20 cellular contexts compared by ENCODE assay signal in the genomic region with DNA sequence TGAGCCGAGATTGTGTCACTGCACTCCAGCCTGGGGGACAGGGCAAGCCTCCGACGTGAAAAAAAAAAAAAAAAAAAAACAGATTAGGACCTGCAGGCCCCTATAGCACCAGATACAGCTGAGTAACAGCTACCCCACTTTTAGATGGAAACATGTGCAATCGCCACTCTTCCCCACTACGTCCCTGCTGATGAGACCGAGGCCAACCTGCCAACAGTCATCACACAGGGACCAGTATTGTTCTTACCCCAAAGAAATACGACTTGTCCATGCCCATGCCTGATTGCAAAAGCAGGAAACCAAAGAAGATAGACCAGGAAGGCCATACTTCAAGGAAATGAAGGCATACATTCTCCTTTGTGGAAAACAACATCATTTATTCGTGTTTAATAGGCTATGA. TPM values are rescaled to one million over a fixed set of nuclear protein-coding genes. Genes with fewer than 3 reads are reported as not detected.
DNase-seq lines count a peak whose midpoint lies in the region; ATAC-seq and TF ChIP-seq lines count a peak whose summit lies in the region.
"Had no signal": no experiment of that assay in that cellular context is flagged by ENCODE, and none has a peak within 500 bp of the region (broad histone marks: within the 10 kb centered on the region; RNA-seq: fewer than 3 reads in every experiment).

No MANE protein-coding gene starts in this region.

- H3K9me3 ChIP-seq in H9 (ENCODE audit: control insufficient read depth, low read depth, low read length): no peaks in the 10 kb centered on the region
- H3K9me3 ChIP-seq: BLaER1, esophagus squamous epithelium had no signal

- H2AFZ ChIP-seq in H9 (ENCODE audit: low read length): no peak overlapping the region

- H4K8ac ChIP-seq in H9 (replicated peaks; ENCODE audit: insufficient read length, low read depth, low read length): no peak overlapping the region

- no peak for ATAC-seq in stimulated activated effector memory CD8-positive, alpha-beta T cell treated with anti-CD3 and anti-CD28 coated beads, Interleukin-12 subunit alpha, Interleukin-12 subunit beta, amount 100 ng/mL, for 72 hours
- ATAC-seq: activated T-cell treated with anti-CD3 and anti-CD28 coated beads, Interleukin-2, amount 50 U/mL, for 72 hours had no signal

- no peaks in the 10 kb centered on the region for H3K27me3 ChIP-seq in H9 (ENCODE audit: insufficient read depth, low read length)
- H3K27me3 ChIP-seq: BLaER1, esophagus squamous epithelium had no signal

- peak overlapping the region; percentile 49 for H3K18ac ChIP-seq in H9 (ENCODE audit: insufficient read length, low read depth, low read length)

- H2BK120ac ChIP-seq in H9 (ENCODE audit: low read depth, low read length, poor library complexity, severe bottlenecking): no peak overlapping the region

- H3K9ac ChIP-seq in H9 (ENCODE audit: extremely low read depth, insufficient read length, low read length): no peak overlapping the region
- H3K9ac ChIP-seq: BLaER1 had no signal

- intact Hi-C loops in activated T-helper 2 cell treated with anti-CD3 and anti-CD28 coated beads, Interferon-gamma antibody, Interleukin-2, Interleukin-4, amounts not matched to agents 10 μg/mL and 5 μg/mL and 100 μg/mL, durations not matched to agents 14 hours and 24 hours and 36 hours (cut with micrococcal nuclease): no loop called here

- no peak overlapping the region for H2AK5ac ChIP-seq in H9 (ENCODE audit: insufficient read length, low read length)

- H3K23ac ChIP-seq in H9 (ENCODE audit: insufficient read length, low read depth, low read length): no peak overlapping the region

- H4K91ac ChIP-seq in H9 (ENCODE audit: insufficient read length, low read depth, low read length): no peak overlapping the region

- H3K27ac ChIP-seq in H9 (ENCODE audit: insufficient read length, low read depth, low read length): no peak overlapping the region
- H3K27ac ChIP-seq: BLaER1 had no signal

- no peak overlapping the region for H3K14ac ChIP-seq in H9 (ENCODE audit: insufficient read depth, low read length)

- no peaks in the 10 kb centered on the region for H3K9me3 Mint-ChIP-seq in H9
- H3K9me3 Mint-ChIP-seq in activated T-helper 2 cell treated with anti-CD3 and anti-CD28 coated beads, Interferon-gamma antibody, Interleukin-2, Interleukin-4, amounts not matched to agents 10 μg/mL and 5 μg/mL and 100 μg/mL, durations not matched to agents 14 hours and 24 hours and 36 hours: no peaks in the 10 kb centered on the region
- H3K9me3 Mint-ChIP-seq in immature natural killer cell: no peaks in the 10 kb centered on the region
- H3K9me3 Mint-ChIP-seq in stimulated activated effector memory CD8-positive, alpha-beta T cell treated with anti-CD3 and anti-CD28 coated beads, Interleukin-12 subunit alpha, Interleukin-12 subunit beta, amount 100 ng/mL, for 72 hours: no peaks in the 10 kb centered on the region
- H3K9me3 Mint-ChIP-seq: activated T-cell treated with anti-CD3 and anti-CD28 coated beads, Interleukin-2, amount 50 U/mL, for 72 hours; neural crest cell had no signal

- no peak overlapping the region for H3K56ac ChIP-seq in H9 (ENCODE audit: insufficient read length, low read depth, low read length)

- H3K27me3 Mint-ChIP-seq in H9 (ENCODE audit: low read depth) (no peaks in the 10 kb centered on the region; the same call in 1 of the 2 replicates), immature natural killer cell (ENCODE audit: low read depth in 3 of 3) (peaks cover 0 to 2% (median 2%) of the 10 kb centered on the region in 3 donors)
- no peaks in the 10 kb centered on the region for H3K27me3 Mint-ChIP-seq in activated T-helper 2 cell treated with anti-CD3 and anti-CD28 coated beads, Interferon-gamma antibody, Interleukin-2, Interleukin-4, amounts not matched to agents 10 μg/mL and 5 μg/mL and 100 μg/mL, durations not matched to agents 14 hours and 24 hours and 36 hours (ENCODE audit: low read depth)

- no peak overlapping the region for H2BK15ac ChIP-seq in H9 (ENCODE audit: low read depth, low read length)

- H3K4me3 Mint-ChIP-seq in H9 (no peak overlapping the region), immature natural killer cell (no peak overlapping the region)
- H3K4me3 Mint-ChIP-seq in activated T-helper 2 cell treated with anti-CD3 and anti-CD28 coated beads, Interferon-gamma antibody, Interleukin-2, Interleukin-4, amounts not matched to agents 10 μg/mL and 5 μg/mL and 100 μg/mL, durations not matched to agents 14 hours and 24 hours and 36 hours (ENCODE audit: low read depth): no peak overlapping the region
- H3K4me3 Mint-ChIP-seq in stimulated activated effector memory CD8-positive, alpha-beta T cell treated with anti-CD3 and anti-CD28 coated beads, Interleukin-12 subunit alpha, Interleukin-12 subunit beta, amount 100 ng/mL, for 72 hours: no peak overlapping the region
- H3K4me3 Mint-ChIP-seq: activated T-cell treated with anti-CD3 and anti-CD28 coated beads, Interleukin-2, amount 50 U/mL, for 72 hours; neural crest cell had no signal

- no peak overlapping the region for H2BK12ac ChIP-seq in H9 (ENCODE audit: insufficient read length, low read depth, low read length)

- no peak overlapping the region for H3K4me2 ChIP-seq in H9 (ENCODE audit: insufficient read depth, insufficient read length, low read length)
- H3K4me2 ChIP-seq: BLaER1 had no signal

- H2BK5ac ChIP-seq in H9 (ENCODE audit: insufficient read length, low read length): no peak overlapping the region

- H3K36me3 Mint-ChIP-seq in H9 (ENCODE audit: insufficient read depth in 1 of 3, low read depth in 3 of 3): peaks cover 25 to 73% (median 47%) of the 10 kb centered on the region in 3 experiments
- H3K36me3 Mint-ChIP-seq in activated T-helper 2 cell treated with anti-CD3 and anti-CD28 coated beads, Interferon-gamma antibody, Interleukin-2, Interleukin-4, amounts not matched to agents 10 μg/mL and 5 μg/mL and 100 μg/mL, durations not matched to agents 14 hours and 24 hours and 36 hours (ENCODE audit: low read depth): peaks cover 49% of the 10 kb centered on the region
- peaks cover 0 to 13% (median 4%) of the 10 kb centered on the region in 3 donors for H3K36me3 Mint-ChIP-seq in immature natural killer cell
- peaks cover 71% of the 10 kb centered on the region for H3K36me3 Mint-ChIP-seq in stimulated activated effector memory CD8-positive, alpha-beta T cell treated with anti-CD3 and anti-CD28 coated beads, Interleukin-12 subunit alpha, Interleukin-12 subunit beta, amount 100 ng/mL, for 72 hours

- no peak overlapping the region for H4K5ac ChIP-seq in H9 (ENCODE audit: insufficient read length, low read depth, low read length)

- H2BK20ac ChIP-seq in H9 (ENCODE audit: low read depth, low read length, poor library complexity, severe bottlenecking): no peak overlapping the region

- H3K23me2 ChIP-seq in H9 (ENCODE audit: insufficient read length, low read depth, low read length, poor library complexity, severe bottlenecking): no peaks in the 10 kb centered on the region

- H3K4me1 ChIP-seq in H9 (ENCODE audit: insufficient read depth, low read length): peaks cover 20% of the 10 kb centered on the region

- H3K79me2 ChIP-seq in H9 (ENCODE audit: insufficient read depth, low read length): peaks cover 44% of the 10 kb centered on the region; the same call in 1 of the 2 replicates

- WGBS in H9 (ENCODE audit: extremely low coverage, insufficient read length, low lambda C conversion rate): no CpG with 5 or more reads among the region's 8 CpGs

- H3K27ac Mint-ChIP-seq in H9 (peak overlapping the region; percentile 40 to 96 (median 53); a peak in 6 of 7 replicates), immature natural killer cell (peak overlapping the region in 5 of 6 donors; percentile 1 to 58 (median 32))
- peak overlapping the region; percentile 0 for H3K27ac Mint-ChIP-seq in activated T-helper 2 cell treated with anti-CD3 and anti-CD28 coated beads, Interferon-gamma antibody, Interleukin-2, Interleukin-4, amounts not matched to agents 10 μg/mL and 5 μg/mL and 100 μg/mL, durations not matched to agents 14 hours and 24 hours and 36 hours
- H3K27ac Mint-ChIP-seq in stimulated activated effector memory CD8-positive, alpha-beta T cell treated with anti-CD3 and anti-CD28 coated beads, Interleukin-12 subunit alpha, Interleukin-12 subunit beta, amount 100 ng/mL, for 72 hours: peak overlapping the region; percentile 69
- H3K27ac Mint-ChIP-seq: activated T-cell treated with anti-CD3 and anti-CD28 coated beads, Interleukin-2, amount 50 U/mL, for 72 hours had no signal

- DNase-seq in H9 (no peak), immature natural killer cell (no peak), SIG-M5 (lab: John Stamatoyannopoulos, UW) (no peak), NCI-H1092 (lab: John Stamatoyannopoulos, UW) (no peak), NCI-H1105 treated with DMSO at 0.1 percent for 48 hours (lab: John Stamatoyannopoulos, UW) (no peak)
- DNase-seq in activated T-helper 2 cell treated with anti-CD3 and anti-CD28 coated beads, Interferon-gamma antibody, Interleukin-2, Interleukin-4, amounts not matched to agents 10 μg/mL and 5 μg/mL and 100 μg/mL, durations not matched to agents 14 hours and 24 hours and 36 hours (ENCODE audit: low spot score): no peak
- DNase-seq in stimulated activated effector memory CD8-positive, alpha-beta T cell treated with anti-CD3 and anti-CD28 coated beads, Interleukin-12 subunit alpha, Interleukin-12 subunit beta, amount 100 ng/mL, for 72 hours (ENCODE audit: low spot score in 2 of 2): no peak
- DNase-seq: activated CD4-positive, alpha-beta T cell treated with anti-CD3 and anti-CD28 coated beads, Interleukin-2, amount 50 U/mL, for 1 hour; activated T-cell treated with anti-CD3 and anti-CD28 coated beads, Interleukin-2, amount 50 U/mL, for 72 hours; DMS79 treated with DMSO at 0.1 percent for 48 hours; esophagus squamous epithelium; hypothalamus; KG1; NCI-H1417; right cardiac atrium; SHP77 treated with DMSO at 0.1 percent for 48 hours; stimulated activated CD8-positive, alpha-beta memory T cell treated with anti-CD3 and anti-CD28 coated beads, Interleukin-4, amount 100 ng/mL, for 48 hours; T-helper 9 cell had no signal

- H3K4ac ChIP-seq in H9 (ENCODE audit: low read depth, low read length): no peak overlapping the region

- no peak overlapping the region for H3T11ph ChIP-seq in H9 (ENCODE audit: low read length)

- H4K20me1 ChIP-seq in H9 (ENCODE audit: control insufficient read depth, insufficient read depth, insufficient read length): no peaks in the 10 kb centered on the region

- H3K4me1 Mint-ChIP-seq in H9 (peaks cover 48 to 54% of the 10 kb centered on the region in 2 experiments), immature natural killer cell (peaks cover 31 to 43% of the 10 kb centered on the region in 2 donors)
- H3K4me1 Mint-ChIP-seq in activated T-helper 2 cell treated with anti-CD3 and anti-CD28 coated beads, Interferon-gamma antibody, Interleukin-2, Interleukin-4, amounts not matched to agents 10 μg/mL and 5 μg/mL and 100 μg/mL, durations not matched to agents 14 hours and 24 hours and 36 hours (ENCODE audit: low read depth): peaks cover 22% of the 10 kb centered on the region
- H3K4me1 Mint-ChIP-seq in stimulated activated effector memory CD8-positive, alpha-beta T cell treated with anti-CD3 and anti-CD28 coated beads, Interleukin-12 subunit alpha, Interleukin-12 subunit beta, amount 100 ng/mL, for 72 hours: peaks cover 44% of the 10 kb centered on the region

- H3K79me1 ChIP-seq in H9 (ENCODE audit: insufficient read depth, low read depth, low read length, poor library complexity, severe bottlenecking): peaks cover 20% of the 10 kb centered on the region

- TF ChIP-seq CTCF in H9 (conservative IDR thresholded peaks at IDR 0.05): no peak

RNA-seq across cellular contexts. Expression of a gene that starts 45.8 kb away (rescaled TPM):
- 158 and 162 TPM in 2 replicates for total RNA-seq in H9 (2021)
- 45.7 and 46.7 TPM in 2 replicates for total RNA-seq in activated T-helper 2 cell treated with anti-CD3 and anti-CD28 coated beads, Interferon-gamma antibody, Interleukin-2, Interleukin-4, amounts not matched to agents 10 μg/mL and 5 μg/mL and 100 μg/mL, durations not matched to agents 14 hours and 24 hours and 36 hours
- 10 to 100 TPM in 1 of 3 donors, 1 to 10 TPM in 2; 3.4 to 16.9 (median 5.1) TPM for polyA plus RNA-seq in immature natural killer cell

Comparison
In these comparisons a context has a peak if more than half of its experiments do, and no peak if none do; other contexts are left out.
1. H3K27ac Mint-ChIP-seq: peak in every context shown above with its lines; median percentile 69 in stimulated activated effector memory CD8-positive, alpha-beta T cell treated with anti-CD3 and anti-CD28 coated beads, Interleukin-12 subunit alpha, Interleukin-12 subunit beta, amount 100 ng/mL, for 72 hours; 53 in H9; 32 in immature natural killer cell; 0 in activated T-helper 2 cell treated with anti-CD3 and anti-CD28 coated beads, Interferon-gamma antibody, Interleukin-2, Interleukin-4, amounts not matched to agents 10 μg/mL and 5 μg/mL and 100 μg/mL, durations not matched to agents 14 hours and 24 hours and 36 hours.